3 cellular contexts compared by ENCODE assay signal in the genomic region with DNA sequence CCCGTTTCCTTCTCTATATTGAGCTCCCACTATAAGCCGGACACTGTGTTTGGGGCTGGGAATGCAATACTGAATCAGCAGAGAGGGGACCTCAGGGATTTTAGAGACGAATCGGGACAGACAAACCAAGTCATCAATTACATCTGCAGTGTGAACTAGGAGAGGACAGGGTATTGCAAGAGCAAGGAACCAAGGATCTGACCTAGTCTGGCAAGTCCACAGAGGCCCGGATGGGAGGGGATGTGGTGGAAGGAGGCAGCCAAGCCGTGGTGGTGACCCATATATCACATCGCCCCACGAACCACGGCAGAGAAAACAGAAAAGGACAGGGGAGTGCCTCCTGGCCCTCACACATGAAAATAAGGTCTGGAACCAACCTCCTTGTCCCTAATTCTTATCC.
TF ChIP-seq lines count a peak whose summit lies in the region.

No MANE protein-coding gene starts in this region.

TF ChIP-seq in SK-N-SH, 30 proteins besides CTCF, POLR2A, EP300 and RAD21:
- TF ChIP-seq, protein P1, sequence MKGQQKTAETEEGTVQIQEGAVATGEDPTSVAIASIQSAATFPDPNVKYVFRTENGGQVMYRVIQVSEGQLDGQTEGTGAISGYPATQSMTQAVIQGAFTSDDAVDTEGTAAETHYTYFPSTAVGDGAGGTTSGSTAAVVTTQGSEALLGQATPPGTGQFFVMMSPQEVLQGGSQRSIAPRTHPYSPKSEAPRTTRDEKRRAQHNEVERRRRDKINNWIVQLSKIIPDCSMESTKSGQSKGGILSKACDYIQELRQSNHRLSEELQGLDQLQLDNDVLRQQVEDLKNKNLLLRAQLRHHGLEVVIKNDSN (IDR thresholded peaks at IDR 0.05; ENCODE audit: borderline replicate concordance, low read depth) = no peak
TF ChIP-seq in SK-N-SH: peak in this region for 0.

TF ChIP-seq in SK-N-SH treated with all-trans-retinoic acid at 6 μM for 48 hours, 23 proteins besides CTCF, POLR2A, EP300 and RAD21 (continues in another document):
- TF ChIP-seq, protein P2, sequence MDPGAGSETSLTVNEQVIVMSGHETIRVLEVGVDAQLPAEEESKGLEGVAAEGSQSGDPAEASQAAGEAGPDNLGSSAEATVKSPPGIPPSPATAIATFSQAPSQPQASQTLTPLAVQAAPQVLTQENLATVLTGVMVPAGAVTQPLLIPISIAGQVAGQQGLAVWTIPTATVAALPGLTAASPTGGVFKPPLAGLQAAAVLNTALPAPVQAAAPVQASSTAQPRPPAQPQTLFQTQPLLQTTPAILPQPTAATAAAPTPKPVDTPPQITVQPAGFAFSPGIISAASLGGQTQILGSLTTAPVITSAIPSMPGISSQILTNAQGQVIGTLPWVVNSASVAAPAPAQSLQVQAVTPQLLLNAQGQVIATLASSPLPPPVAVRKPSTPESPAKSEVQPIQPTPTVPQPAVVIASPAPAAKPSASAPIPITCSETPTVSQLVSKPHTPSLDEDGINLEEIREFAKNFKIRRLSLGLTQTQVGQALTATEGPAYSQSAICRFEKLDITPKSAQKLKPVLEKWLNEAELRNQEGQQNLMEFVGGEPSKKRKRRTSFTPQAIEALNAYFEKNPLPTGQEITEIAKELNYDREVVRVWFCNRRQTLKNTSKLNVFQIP (CRISPR knock-in tag; IDR thresholded peaks at IDR 0.05; ENCODE audit: borderline replicate concordance, low read depth) = no peak
- TF ChIP-seq TOX (CRISPR knock-in tag; IDR thresholded peaks at IDR 0.05; ENCODE audit: borderline replicate concordance) = no peak
- TF ChIP-seq BACH2 (CRISPR knock-in tag; IDR thresholded peaks at IDR 0.05; ENCODE audit: borderline replicate concordance) = no peak
- TF ChIP-seq, protein P3, sequence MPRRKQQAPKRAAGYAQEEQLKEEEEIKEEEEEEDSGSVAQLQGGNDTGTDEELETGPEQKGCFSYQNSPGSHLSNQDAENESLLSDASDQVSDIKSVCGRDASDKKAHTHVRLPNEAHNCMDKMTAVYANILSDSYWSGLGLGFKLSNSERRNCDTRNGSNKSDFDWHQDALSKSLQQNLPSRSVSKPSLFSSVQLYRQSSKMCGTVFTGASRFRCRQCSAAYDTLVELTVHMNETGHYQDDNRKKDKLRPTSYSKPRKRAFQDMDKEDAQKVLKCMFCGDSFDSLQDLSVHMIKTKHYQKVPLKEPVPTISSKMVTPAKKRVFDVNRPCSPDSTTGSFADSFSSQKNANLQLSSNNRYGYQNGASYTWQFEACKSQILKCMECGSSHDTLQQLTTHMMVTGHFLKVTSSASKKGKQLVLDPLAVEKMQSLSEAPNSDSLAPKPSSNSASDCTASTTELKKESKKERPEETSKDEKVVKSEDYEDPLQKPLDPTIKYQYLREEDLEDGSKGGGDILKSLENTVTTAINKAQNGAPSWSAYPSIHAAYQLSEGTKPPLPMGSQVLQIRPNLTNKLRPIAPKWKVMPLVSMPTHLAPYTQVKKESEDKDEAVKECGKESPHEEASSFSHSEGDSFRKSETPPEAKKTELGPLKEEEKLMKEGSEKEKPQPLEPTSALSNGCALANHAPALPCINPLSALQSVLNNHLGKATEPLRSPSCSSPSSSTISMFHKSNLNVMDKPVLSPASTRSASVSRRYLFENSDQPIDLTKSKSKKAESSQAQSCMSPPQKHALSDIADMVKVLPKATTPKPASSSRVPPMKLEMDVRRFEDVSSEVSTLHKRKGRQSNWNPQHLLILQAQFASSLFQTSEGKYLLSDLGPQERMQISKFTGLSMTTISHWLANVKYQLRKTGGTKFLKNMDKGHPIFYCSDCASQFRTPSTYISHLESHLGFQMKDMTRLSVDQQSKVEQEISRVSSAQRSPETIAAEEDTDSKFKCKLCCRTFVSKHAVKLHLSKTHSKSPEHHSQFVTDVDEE (CRISPR knock-in tag; IDR thresholded peaks at IDR 0.05) = no peak
- no peak for TF ChIP-seq SNAI2 (CRISPR knock-in tag; IDR thresholded peaks at IDR 0.05)
- TF ChIP-seq, protein P4, sequence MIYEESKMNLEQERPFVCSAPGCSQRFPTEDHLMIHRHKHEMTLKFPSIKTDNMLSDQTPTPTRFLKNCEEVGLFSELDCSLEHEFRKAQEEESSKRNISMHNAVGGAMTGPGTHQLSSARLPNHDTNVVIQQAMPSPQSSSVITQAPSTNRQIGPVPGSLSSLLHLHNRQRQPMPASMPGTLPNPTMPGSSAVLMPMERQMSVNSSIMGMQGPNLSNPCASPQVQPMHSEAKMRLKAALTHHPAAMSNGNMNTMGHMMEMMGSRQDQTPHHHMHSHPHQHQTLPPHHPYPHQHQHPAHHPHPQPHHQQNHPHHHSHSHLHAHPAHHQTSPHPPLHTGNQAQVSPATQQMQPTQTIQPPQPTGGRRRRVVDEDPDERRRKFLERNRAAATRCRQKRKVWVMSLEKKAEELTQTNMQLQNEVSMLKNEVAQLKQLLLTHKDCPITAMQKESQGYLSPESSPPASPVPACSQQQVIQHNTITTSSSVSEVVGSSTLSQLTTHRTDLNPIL (CRISPR knock-in tag; IDR thresholded peaks at IDR 0.05; ENCODE audit: low read depth) = no peak
- TF ChIP-seq CSDC2 (CRISPR knock-in tag; IDR thresholded peaks at IDR 0.05) = no peak
- TF ChIP-seq ZC3H10 (CRISPR knock-in tag; IDR thresholded peaks at IDR 0.05) = no peak
- TF ChIP-seq ZFP30 (CRISPR knock-in tag; IDR thresholded peaks at IDR 0.05) = no peak
- TF ChIP-seq, protein P5, sequence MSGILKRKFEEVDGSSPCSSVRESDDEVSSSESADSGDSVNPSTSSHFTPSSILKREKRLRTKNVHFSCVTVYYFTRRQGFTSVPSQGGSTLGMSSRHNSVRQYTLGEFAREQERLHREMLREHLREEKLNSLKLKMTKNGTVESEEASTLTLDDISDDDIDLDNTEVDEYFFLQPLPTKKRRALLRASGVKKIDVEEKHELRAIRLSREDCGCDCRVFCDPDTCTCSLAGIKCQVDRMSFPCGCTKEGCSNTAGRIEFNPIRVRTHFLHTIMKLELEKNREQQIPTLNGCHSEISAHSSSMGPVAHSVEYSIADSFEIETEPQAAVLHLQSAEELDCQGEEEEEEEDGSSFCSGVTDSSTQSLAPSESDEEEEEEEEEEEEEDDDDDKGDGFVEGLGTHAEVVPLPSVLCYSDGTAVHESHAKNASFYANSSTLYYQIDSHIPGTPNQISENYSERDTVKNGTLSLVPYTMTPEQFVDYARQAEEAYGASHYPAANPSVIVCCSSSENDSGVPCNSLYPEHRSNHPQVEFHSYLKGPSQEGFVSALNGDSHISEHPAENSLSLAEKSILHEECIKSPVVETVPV (CRISPR knock-in tag; IDR thresholded peaks at IDR 0.05) = no peak
- no peak for TF ChIP-seq ZNF565 (CRISPR knock-in tag; conservative IDR thresholded peaks at IDR 0.05; ENCODE audit: low read depth)
- TF ChIP-seq ZNF8 (CRISPR knock-in tag; IDR thresholded peaks at IDR 0.05) = no peak
- no peak for TF ChIP-seq RARB (CRISPR knock-in tag; IDR thresholded peaks at IDR 0.05)
- TF ChIP-seq PPARA (CRISPR knock-in tag; IDR thresholded peaks at IDR 0.05; ENCODE audit: borderline replicate concordance) = no peak
- TF ChIP-seq ISL1 (CRISPR knock-in tag; IDR thresholded peaks at IDR 0.05) = no peak
- TF ChIP-seq ZFP3 (CRISPR knock-in tag; IDR thresholded peaks at IDR 0.05) = no peak
- TF ChIP-seq TCF4 (CRISPR knock-in tag; IDR thresholded peaks at IDR 0.05; ENCODE audit: borderline replicate concordance) = no peak
- TF ChIP-seq GLIS3 (CRISPR knock-in tag; IDR thresholded peaks at IDR 0.05) = no peak

TF ChIP-seq in H1, 55 proteins besides CTCF, POLR2A, EP300 and RAD21:
- TF ChIP-seq CTBP2 (IDR thresholded peaks at IDR 0.05; ENCODE audit: borderline replicate concordance, insufficient read depth, insufficient read length, low read length) = no peak
- TF ChIP-seq, protein P6, sequence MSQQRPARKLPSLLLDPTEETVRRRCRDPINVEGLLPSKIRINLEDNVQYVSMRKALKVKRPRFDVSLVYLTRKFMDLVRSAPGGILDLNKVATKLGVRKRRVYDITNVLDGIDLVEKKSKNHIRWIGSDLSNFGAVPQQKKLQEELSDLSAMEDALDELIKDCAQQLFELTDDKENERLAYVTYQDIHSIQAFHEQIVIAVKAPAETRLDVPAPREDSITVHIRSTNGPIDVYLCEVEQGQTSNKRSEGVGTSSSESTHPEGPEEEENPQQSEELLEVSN (IDR thresholded peaks at IDR 0.05) = no peak
- no peak for TF ChIP-seq JUND (IDR thresholded peaks at IDR 0.05; ENCODE audit: low read length)
- TF ChIP-seq JUN (IDR thresholded peaks at IDR 0.05; ENCODE audit: low read depth, low read length) = no peak
- no peak for TF ChIP-seq CBX8 (IDR thresholded peaks at IDR 0.05; ENCODE audit: borderline replicate concordance, low read depth, low read length)
